In the genomic region with DNA sequence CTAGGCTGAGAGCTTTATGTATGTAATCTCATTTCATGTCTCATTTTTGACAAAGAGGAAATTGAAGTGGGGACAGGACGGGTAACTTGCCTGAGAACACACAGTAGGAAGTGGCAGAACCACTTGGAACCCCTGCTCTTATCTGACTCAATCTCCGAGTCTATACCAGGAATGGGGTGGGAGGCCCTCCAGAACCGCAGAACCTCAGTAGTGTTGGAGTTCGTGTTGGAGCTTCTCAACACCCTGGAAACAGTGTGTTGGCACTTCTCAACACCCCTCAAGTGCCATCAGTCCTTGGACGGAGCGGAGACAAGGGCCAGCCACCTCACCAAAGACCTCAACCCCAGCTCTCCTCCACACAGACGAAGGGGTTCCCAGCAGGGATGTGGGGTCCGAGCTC, we compare ENCODE assay signal across 21 cellular contexts. TPM values are rescaled to one million over a fixed set of nuclear protein-coding genes. Genes with fewer than 3 reads are reported as not detected.
DNase-seq lines count a peak whose midpoint lies in the region; ATAC-seq, FAIRE-seq and TF ChIP-seq lines count a peak whose summit lies in the region.
"Had no signal": no experiment of that assay in that cellular context is flagged by ENCODE, and none has a peak within 500 bp of the region (broad histone marks: within the 10 kb centered on the region; RNA-seq: fewer than 3 reads in every experiment).

No MANE protein-coding gene starts in this region.

- peaks cover 10% of the 10 kb centered on the region for H3K4me1 ChIP-seq in IMR-90 (ENCODE audit: control insufficient read depth, insufficient read depth, low read length)
- peaks cover 5 to 6% of the 10 kb centered on the region in 2 donors for H3K4me1 ChIP-seq in neuronal stem cell (ENCODE audit: control insufficient read depth in 2 of 2, insufficient read depth in 1 of 2, low read depth in 1 of 2, low read length in 2 of 2)
- peaks cover 14% of the 10 kb centered on the region for H3K4me1 ChIP-seq in GM23338 (ENCODE audit: insufficient read depth)

- CTCF ChIA-PET in IMR-90 (lab: Yijun Ruan, JAX) (no interaction called here), WTC11 (lab: Charles Lee) (interaction anchor here (0.7 to 5.6 kb wide), 7 partner anchors 10 to 92 kb away, joined by 3 to 138 read pairs (median 4); a partner anchor contains a TSS)

- POLR2A ChIA-PET in IMR-90 (lab: Charles Lee; ENCODE audit: unreplicated experiment) = no interaction called here
- POLR2A ChIA-PET in WTC11 (lab: Charles Lee) = interaction anchor here (0.6 to 1.5 kb wide), 2 partner anchors 10 to 73 kb away, joined by 3 to 7 read pairs; no protein-coding TSS in a partner anchor

- H3K23ac ChIP-seq in IMR-90 (ENCODE audit: low read depth, low read length) = no peak overlapping the region
- no peak overlapping the region for H3K23ac ChIP-seq in neuronal stem cell (ENCODE audit: low read depth, low read length, poor library complexity)

- TF ChIP-seq CTCF in IMR-90 (conservative IDR thresholded peaks at IDR 0.05; ENCODE audit: low read depth, low read length) (no peak), WTC11 (IDR thresholded peaks at IDR 0.05) (no peak), GM23338 (conservative IDR thresholded peaks at IDR 0.05; ENCODE audit: low read depth in 2 of 2) (no peak)

- H2AFZ ChIP-seq in IMR-90 (replicated peaks; ENCODE audit: low read length, poor library complexity) = no peak overlapping the region
- H2AFZ ChIP-seq in neuronal stem cell (ENCODE audit: low read length) = no peak overlapping the region
- no peak overlapping the region for H2AFZ ChIP-seq in GM23338

- H3K18ac ChIP-seq in IMR-90 (ENCODE audit: low read depth, low read length) (no peak overlapping the region), neuronal stem cell (ENCODE audit: low read length) (no peak overlapping the region)

- no peak overlapping the region for H3K27ac ChIP-seq in IMR-90 (ENCODE audit: insufficient read depth, low read length)
- H3K27ac ChIP-seq in neuronal stem cell (replicated peaks; ENCODE audit: low read length) = no peak overlapping the region
- H3K27ac ChIP-seq in GM23338 (ENCODE audit: low read depth) = no peak overlapping the region

- H3K9me3 ChIP-seq in IMR-90 (ENCODE audit: control insufficient read depth, insufficient read depth, low read length) (no peaks in the 10 kb centered on the region), neuronal stem cell (replicated peaks in 1 of 2; ENCODE audit: control insufficient read depth in 2 of 2, insufficient read depth in 1 of 2, low read depth in 1 of 2, low read length in 2 of 2) (no peaks in the 10 kb centered on the region)
- H3K9me3 ChIP-seq: HAP-1 had no signal

- peak overlapping the region; percentile 55 for H2AK9ac ChIP-seq in IMR-90 (replicated peaks; ENCODE audit: low read depth, low read length, poor library complexity)

- H2AK5ac ChIP-seq in IMR-90 (ENCODE audit: low read depth, low read length) (no peak overlapping the region), neuronal stem cell (ENCODE audit: low read depth, low read length) (peak overlapping the region; percentile 68)

- H3K4me2 ChIP-seq in IMR-90 (ENCODE audit: low read depth, low read length) = no peak overlapping the region
- H3K4me2 ChIP-seq in neuronal stem cell (ENCODE audit: insufficient read depth, low read length, poor library complexity, severe bottlenecking) = no peak overlapping the region
- no peak overlapping the region for H3K4me2 ChIP-seq in GM23338

- intact Hi-C loops in IMR-90 (cut with micrococcal nuclease) = no loop called here

- peaks cover 10% of the 10 kb centered on the region; the same call in 1 of the 2 replicates for H3F3A ChIP-seq in GM23338 (replicated peaks; ENCODE audit: low read depth)

- no peak overlapping the region for H3K9ac ChIP-seq in IMR-90 (ENCODE audit: low read depth, low read length)
- H3K9ac ChIP-seq in neuronal stem cell (ENCODE audit: low read depth, low read length, poor library complexity) = no peak overlapping the region

- DNase-seq in AML-193 (lab: John Stamatoyannopoulos, UW) (peak; percentile 30 to 42), IMR-90 (no peak), WTC11 (ENCODE audit: low spot score) (no peak), neuronal stem cell (ENCODE audit: low spot score) (no peak), HTR-8/SVneo (ENCODE audit: insufficient read length, low spot score) (no peak), SHP77 treated with DMSO at 0.1 percent for 48 hours (lab: John Stamatoyannopoulos, UW) (no peak), GM23338 (ENCODE audit: low spot score) (no peak)
- no peak for DNase-seq in stimulated activated CD4-positive, alpha-beta T cell treated with anti-CD3 and anti-CD28 coated beads, Interleukin-1b, Interleukin-23, amount 100 ng/mL, for 48 hours
- DNase-seq: 8988T; C1 segment of cervical spinal cord; CD4-positive, alpha-beta memory T cell; DMS153; DMS79 treated with DMSO at 0.1 percent for 48 hours; EL; GOT3 had no signal

- TF ChIP-seq RAD21 in IMR-90 (IDR thresholded peaks at IDR 0.05; ENCODE audit: low read length) = no peak

- no peaks in the 10 kb centered on the region for H3K9me3 Mint-ChIP-seq in WTC11
- H3K9me3 Mint-ChIP-seq in GM23338 = no peaks in the 10 kb centered on the region
- H3K9me3 Mint-ChIP-seq: CD4-positive, alpha-beta memory T cell had no signal

- no TSS peak for BruUV-seq in IMR-90 (replicated peaks; lab: Mats Ljungman, UMichigan)

- H4K8ac ChIP-seq in IMR-90 (ENCODE audit: low read depth in 2 of 2, low read length in 2 of 2) = no peak overlapping the region
- H4K8ac ChIP-seq in neuronal stem cell (ENCODE audit: low read depth, low read length) = no peak overlapping the region

- no CpG with 5 or more reads among the region's 8 CpGs for WGBS in IMR-90 (ENCODE audit: extremely low coverage in 2 of 2, insufficient read length in 1 of 2), 2 experiments
- WGBS in neuronal stem cell (ENCODE audit: extremely low coverage in 2 of 2, insufficient read length in 2 of 2, insufficient replicate concordance in 1 of 2), 2 donors = no CpG with 5 or more reads among the region's 8 CpGs

- no peaks in the 10 kb centered on the region for H3K9me2 ChIP-seq in GM23338 (ENCODE audit: insufficient read depth)

- H3K4me3 ChIP-seq in IMR-90 (ENCODE audit: insufficient read depth, low read depth, low read length) = no peak overlapping the region
- no peak overlapping the region for H3K4me3 ChIP-seq in neuronal stem cell (ENCODE audit: low read length in 2 of 2)
- H3K4me3 ChIP-seq in GM23338 = no peak overlapping the region
- H3K4me3 ChIP-seq: HAP-1 had no signal

- H3K36me3 Mint-ChIP-seq in WTC11 (peaks cover 10% of the 10 kb centered on the region), GM23338 (ENCODE audit: low read depth) (peaks cover 34% of the 10 kb centered on the region)
- H3K36me3 Mint-ChIP-seq: CD4-positive, alpha-beta memory T cell had no signal

- no peaks in the 10 kb centered on the region; the same call in 1 of the 2 replicates for H3K27me3 Mint-ChIP-seq in WTC11 (ENCODE audit: low read depth)
- H3K27me3 Mint-ChIP-seq in GM23338 (ENCODE audit: insufficient read depth, low read depth, poor library complexity) = peaks cover 9% of the 10 kb centered on the region

- 0 out of 2 replicates have a peak overlapping the region, but pooled peaks have one; percentile 9 for H3K27ac Mint-ChIP-seq in WTC11
- no peak overlapping the region for H3K27ac Mint-ChIP-seq in GM23338

- dilution Hi-C loops in IMR-90 (cut with HindIII; ENCODE audit: low sequenced_read_pairs, unreplicated experiment) = no loop called here

- no peak overlapping the region for H4K5ac ChIP-seq in IMR-90 (ENCODE audit: low read depth, low read length)

- H2BK15ac ChIP-seq in IMR-90 (ENCODE audit: low read depth, low read length) (no peak overlapping the region), neuronal stem cell (ENCODE audit: low read length) (no peak overlapping the region)

- H3K36me3 ChIP-seq in IMR-90 (ENCODE audit: control insufficient read depth, insufficient read depth, low read length) (0 out of 2 replicates have a peak, but pooled peaks cover 1% of the 10 kb centered on the region), neuronal stem cell (replicated peaks in 1 of 2; ENCODE audit: control insufficient read depth in 2 of 2, insufficient read depth in 2 of 2, low read length in 2 of 2) (no peaks in the 10 kb centered on the region), GM23338 (ENCODE audit: insufficient read depth) (0 out of 2 replicates have a peak, but pooled peaks cover 2% of the 10 kb centered on the region)
- H3K36me3 ChIP-seq: HAP-1 had no signal

- no peak overlapping the region for H2BK12ac ChIP-seq in neuronal stem cell (ENCODE audit: low read length)

- H3K56ac ChIP-seq in IMR-90 (ENCODE audit: extremely low read depth, insufficient read depth, low read length) = no peak overlapping the region

- H3K27me3 ChIP-seq in IMR-90 (ENCODE audit: control insufficient read depth, insufficient read depth, low read length) = no peaks in the 10 kb centered on the region
- peaks cover 0 to 6% (median 4%) of the 10 kb centered on the region in 3 experiments for H3K27me3 ChIP-seq in neuronal stem cell (ENCODE audit: control insufficient read depth in 3 of 3, insufficient read depth in 3 of 3, low read depth in 1 of 3, low read length in 3 of 3)
- H3K27me3 ChIP-seq in GM23338 (ENCODE audit: insufficient read depth) = no peaks in the 10 kb centered on the region

- H3K14ac ChIP-seq in IMR-90 (replicated peaks; ENCODE audit: low read depth, low read length) = no peak overlapping the region
- no peak overlapping the region for H3K14ac ChIP-seq in neuronal stem cell (ENCODE audit: low read length)

- H3K4me3 Mint-ChIP-seq in WTC11 (no peak overlapping the region), GM23338 (no peak overlapping the region)

- in situ Hi-C loops in IMR-90 (cut with MboI; ENCODE audit: low sequenced_read_pairs) = no loop called here

- H3K9me1 ChIP-seq in IMR-90 (ENCODE audit: insufficient read depth, low read length) = peaks cover 12% of the 10 kb centered on the region; the same call in 1 of the 2 replicates

- H3K4ac ChIP-seq in IMR-90 (ENCODE audit: low read depth, low read length) (no peak overlapping the region), neuronal stem cell (ENCODE audit: low read length) (no peak overlapping the region)

- H2BK5ac ChIP-seq in IMR-90 (ENCODE audit: low read depth, low read length, poor library complexity, severe bottlenecking) (no peak overlapping the region), neuronal stem cell (ENCODE audit: low read length) (no peak overlapping the region)

- no peak for TF ChIP-seq POLR2A in IMR-90 (IDR thresholded peaks at IDR 0.05; ENCODE audit: low read depth, low read length)

- H2BK20ac ChIP-seq in IMR-90 (ENCODE audit: low read depth, low read length) = no peak overlapping the region

- H4K20me1 ChIP-seq in IMR-90 (ENCODE audit: insufficient read depth, low read length) = no peaks in the 10 kb centered on the region
- no peaks in the 10 kb centered on the region for H4K20me1 ChIP-seq in GM23338 (replicated peaks; ENCODE audit: insufficient read depth)

- FAIRE-seq in HTR-8/SVneo (lab: Jason Lieb, UNC) = no peak
- FAIRE-seq: D721Med, G401.6, GM12891, HepG2 had no signal

- no peaks in the 10 kb centered on the region for H3K79me1 ChIP-seq in IMR-90 (ENCODE audit: low read depth in 1 of 2, low read length in 2 of 2)
- H3K79me1 ChIP-seq in neuronal stem cell (ENCODE audit: low read depth, low read length) = peaks cover under 1% of the 10 kb centered on the region

- ATAC-seq in IMR-90 (ENCODE audit: low read depth) (no peak), WTC11 (no peak), GM23338 (no peak)
- ATAC-seq: HepG2 had no signal

- H3K4me1 Mint-ChIP-seq in WTC11 (peaks cover 24% of the 10 kb centered on the region), GM23338 (peaks cover 28% of the 10 kb centered on the region)

- H4K91ac ChIP-seq in IMR-90 (ENCODE audit: insufficient read depth, low read depth, low read length) (no peak overlapping the region), neuronal stem cell (ENCODE audit: low read depth, low read length, poor library complexity) (no peak overlapping the region)

- no peaks in the 10 kb centered on the region for H3K79me2 ChIP-seq in GM23338 (replicated peaks; ENCODE audit: insufficient read depth)

- no peak overlapping the region for H2BK120ac ChIP-seq in IMR-90 (ENCODE audit: low read depth, low read length)
- no peak overlapping the region for H2BK120ac ChIP-seq in neuronal stem cell (ENCODE audit: low read depth, low read length)

RNA-seq across cellular contexts. Expression of a gene that starts 38.7 kb away (rescaled TPM):
- total RNA-seq in IMR-90 (2012; rRNA removed) (12.2 and 14.2 TPM in 2 replicates), WTC11 (2021) (26.9 to 35.6 TPM (median 28.5 TPM) in 3 replicates)
- polyA plus RNA-seq in IMR-90 (2012; rRNA removed) (17.3 and 19.9 TPM in 2 replicates), GM23338 (2016; fragmentation: Nextera tagmentation; extraction: Ambion mirVana) (17.4 and 22.5 TPM in 2 replicates)
- 7.9 and 20.1 TPM in 2 replicates for polyA plus RNA-seq in IMR-90 (2012; cell fraction: cytosol; rRNA removed)
- 12.7 and 14.4 TPM in 2 replicates for polyA plus RNA-seq in IMR-90 (2012; cell fraction: nucleus; rRNA removed; ENCODE audit: low replicate concordance)
- polyA plus RNA-seq in neuronal stem cell (2013, experiment 1 of 2) = 13.5 TPM
- 13.4 TPM for polyA plus RNA-seq in neuronal stem cell (2013, experiment 2 of 2)
- total RNA-seq in GM23338 (2014; rRNA removed; shearing (Covaris generic)) = 25.9 and 30.4 TPM in 2 replicates

RNA-seq across cellular contexts. Expression of a gene that starts 41.3 kb away (rescaled TPM):
- 62.8 and 110 TPM in 2 replicates for total RNA-seq in IMR-90 (2012; rRNA removed)
- 182 and 263 TPM in 2 replicates for polyA plus RNA-seq in IMR-90 (2012; rRNA removed)
- polyA plus RNA-seq in IMR-90 (2012; cell fraction: cytosol; rRNA removed) = 108 and 165 TPM in 2 replicates
- polyA plus RNA-seq in IMR-90 (2012; cell fraction: nucleus; rRNA removed; ENCODE audit: low replicate concordance) = 150 and 381 TPM in 2 replicates
- total RNA-seq in WTC11 (2021) = 204 to 257 TPM (median 218 TPM) in 3 replicates
- polyA plus RNA-seq in neuronal stem cell (2013, experiment 1 of 2) = 35.4 TPM
- polyA plus RNA-seq in neuronal stem cell (2013, experiment 2 of 2) = 33.4 TPM
- 271 and 277 TPM in 2 replicates for total RNA-seq in GM23338 (2014; rRNA removed; shearing (Covaris generic))
- polyA plus RNA-seq in GM23338 (2016; fragmentation: Nextera tagmentation; extraction: Ambion mirVana) = 63.0 and 67.3 TPM in 2 replicates

RNA-seq across cellular contexts. Expression of a gene that starts 53.0 kb away (rescaled TPM):
- total RNA-seq in IMR-90 (2012; rRNA removed) (not detected in 2 replicates), WTC11 (2021) (0.27 to 0.35 TPM (median 0.32 TPM) in 3 replicates)
- polyA plus RNA-seq in IMR-90 (2012; rRNA removed) (not detected in 2 replicates), GM23338 (2016; fragmentation: Nextera tagmentation; extraction: Ambion mirVana) (0.27 and 0.52 TPM in 2 replicates)
- polyA plus RNA-seq in IMR-90 (2012; cell fraction: cytosol; rRNA removed) = not detected in 2 replicates
- not detected in 2 replicates for polyA plus RNA-seq in IMR-90 (2012; cell fraction: nucleus; rRNA removed; ENCODE audit: low replicate concordance)
- 0.06 TPM for polyA plus RNA-seq in neuronal stem cell (2013, experiment 1 of 2)
- polyA plus RNA-seq in neuronal stem cell (2013, experiment 2 of 2) = not detected
- total RNA-seq in GM23338 (2014; rRNA removed; shearing (Covaris generic)) = not detected in 2 replicates
- total RNA-seq: CD4-positive, alpha-beta memory T cell; HT1080 had no signal
- polyA plus RNA-seq: CD4-positive, alpha-beta memory T cell had no signal

Comparison
In these comparisons a context has a peak if more than half of its experiments do, and no peak if none do; other contexts are left out.
1. DNase-seq: peak in AML-193 (2 of 2); none in IMR-90 (single experiment), WTC11 (single experiment), neuronal stem cell (single experiment), HTR-8/SVneo (single experiment), SHP77 treated with DMSO at 0.1 percent for 48 hours (single experiment), GM23338 (single experiment) and stimulated activated CD4-positive, alpha-beta T cell treated with anti-CD3 and anti-CD28 coated beads, Interleukin-1b, Interleukin-23, amount 100 ng/mL, for 48 hours (single experiment).